18 cellular contexts compared by ENCODE assay signal in genomic region chr1:33254536-33254935, GRCh38. TPM values are rescaled to one million over a fixed set of nuclear protein-coding genes. Genes with fewer than 3 reads are reported as not detected.
DNase-seq lines count a peak whose midpoint lies in the region; ATAC-seq and TF ChIP-seq lines count a peak whose summit lies in the region.
"Had no signal": no experiment of that assay in that cellular context is flagged by ENCODE, and none has a peak within 500 bp of the region (broad histone marks: within the 10 kb centered on the region; RNA-seq: fewer than 3 reads in every experiment).

No MANE protein-coding gene starts in this region.

- intact Hi-C loops in natural killer cell (cut with micrococcal nuclease) (no loop called here), activated B cell treated with CpG ODN at 0.5 μM for 24 hours (cut with micrococcal nuclease) (no loop called here)

- in situ Hi-C loops in GM13976 (cut with MboI; ENCODE audit: low sequenced_read_pairs, unreplicated experiment) = no loop called here

- H3K27ac Mint-ChIP-seq in natural killer cell (no peak overlapping the region), activated B cell treated with CpG ODN at 0.5 μM for 24 hours (no peak overlapping the region), nephron progenitor cell (peak overlapping the region; percentile 40)
- H3K27ac Mint-ChIP-seq in natural killer cell treated with Interleukin-12 subunit alpha and Interleukin-12 subunit beta and Interleukin-15 and Interleukin-18, amount 100 ng/mL, for 72 hours = peak overlapping the region in 1 of 2 donors; percentile 64
- H3K27ac Mint-ChIP-seq: activated T-helper 17 cell treated with anti-CD3 and anti-CD28 coated beads, Interleukin-2, amount 50 U/mL, for 72 hours had no signal

- H3K36me3 Mint-ChIP-seq in natural killer cell = no peaks in the 10 kb centered on the region
- H3K36me3 Mint-ChIP-seq in natural killer cell treated with Interleukin-12 subunit alpha and Interleukin-12 subunit beta and Interleukin-15 and Interleukin-18, amount 100 ng/mL, for 72 hours = no peaks in the 10 kb centered on the region
- H3K36me3 Mint-ChIP-seq in activated B cell treated with CpG ODN at 0.5 μM for 24 hours (ENCODE audit: low read depth) = peaks cover 5% of the 10 kb centered on the region
- no peaks in the 10 kb centered on the region for H3K36me3 Mint-ChIP-seq in nephron progenitor cell (ENCODE audit: low read depth)

- TF ChIP-seq CTCF in natural killer cell (IDR thresholded peaks at IDR 0.05) (no peak), activated B cell treated with CpG ODN at 0.5 μM for 24 hours (IDR thresholded peaks at IDR 0.05) (no peak), nephron progenitor cell (IDR thresholded peaks at IDR 0.05) (no peak), GM13976 (IDR thresholded peaks at IDR 0.05; ENCODE audit: borderline replicate concordance, control extremely low read depth, extremely low read depth, insufficient read depth, missing control alignments) (no peak)

- no peak for ATAC-seq in natural killer cell
- no peak for ATAC-seq in natural killer cell treated with Interleukin-12 subunit alpha and Interleukin-12 subunit beta and Interleukin-15 and Interleukin-18, amount 100 ng/mL, for 72 hours
- no peak for ATAC-seq in activated B cell treated with CpG ODN at 0.5 μM for 24 hours (ENCODE audit: low read depth)
- no peak for ATAC-seq in GM19324 (IDR thresholded peaks at IDR 0.05; ENCODE audit: low FRiP score, unreplicated experiment)
- ATAC-seq: activated T-helper 17 cell treated with anti-CD3 and anti-CD28 coated beads, Interleukin-2, amount 50 U/mL, for 72 hours had no signal

- no peak for DNase-seq in natural killer cell
- DNase-seq in natural killer cell treated with Interleukin-12 subunit alpha and Interleukin-12 subunit beta and Interleukin-15 and Interleukin-18, amount 100 ng/mL, for 72 hours (ENCODE audit: low spot score) = no peak
- DNase-seq in activated B cell treated with CpG ODN at 0.5 μM for 24 hours = no peak
- no peak for DNase-seq in nephron progenitor cell
- no peak for DNase-seq in NCI-H510A treated with DMSO at 0.1 percent for 48 hours (lab: John Stamatoyannopoulos, UW)
- no peak for DNase-seq in GM13976 (ENCODE audit: low spot score)
- DNase-seq: activated CD4-positive, alpha-beta T cell treated with anti-CD3 and anti-CD28 coated beads for 1 hour; brain microvascular endothelial cell; effector CD8-positive, alpha-beta T cell; foreskin keratinocyte; GF-D8; islet precursor cell; KG1; NCI-H1436 treated with DMSO at 0.1 percent for 48 hours; NCI-H69; stimulated activated CD4-positive, alpha-beta T cell treated with anti-CD3 and anti-CD28 coated beads, Interleukin-15, amount 100 ng/mL, for 24 hours had no signal

- CTCF ChIA-PET in activated B cell treated with CpG ODN at 0.5 μM for 24 hours (lab: Charles Lee) = interaction anchor here (1.4 kb wide), 1 partner anchor 41 kb away, joined by 3 read pairs; no protein-coding TSS in a partner anchor

- H3K27me3 Mint-ChIP-seq in natural killer cell (ENCODE audit: low read depth in 2 of 2) = peaks cover under 1 to 5% of the 10 kb centered on the region in 2 donors
- H3K27me3 Mint-ChIP-seq in natural killer cell treated with Interleukin-12 subunit alpha and Interleukin-12 subunit beta and Interleukin-15 and Interleukin-18, amount 100 ng/mL, for 72 hours = peaks cover 14 to 17% of the 10 kb centered on the region in 2 donors
- peaks cover 6% of the 10 kb centered on the region for H3K27me3 Mint-ChIP-seq in activated B cell treated with CpG ODN at 0.5 μM for 24 hours
- H3K27me3 Mint-ChIP-seq in nephron progenitor cell (ENCODE audit: low read depth, poor library complexity) = peaks cover 10% of the 10 kb centered on the region

- H3K9me3 Mint-ChIP-seq in natural killer cell (no peaks in the 10 kb centered on the region), activated B cell treated with CpG ODN at 0.5 μM for 24 hours (no peaks in the 10 kb centered on the region), nephron progenitor cell (peaks cover 5% of the 10 kb centered on the region)
- no peaks in the 10 kb centered on the region for H3K9me3 Mint-ChIP-seq in natural killer cell treated with Interleukin-12 subunit alpha and Interleukin-12 subunit beta and Interleukin-15 and Interleukin-18, amount 100 ng/mL, for 72 hours
- H3K9me3 Mint-ChIP-seq: activated T-helper 17 cell treated with anti-CD3 and anti-CD28 coated beads, Interleukin-2, amount 50 U/mL, for 72 hours had no signal

- H3K4me1 Mint-ChIP-seq in natural killer cell (peaks cover 23 to 29% of the 10 kb centered on the region in 2 donors), activated B cell treated with CpG ODN at 0.5 μM for 24 hours (peaks cover 30% of the 10 kb centered on the region), nephron progenitor cell (peaks cover 42% of the 10 kb centered on the region)
- H3K4me1 Mint-ChIP-seq in natural killer cell treated with Interleukin-12 subunit alpha and Interleukin-12 subunit beta and Interleukin-15 and Interleukin-18, amount 100 ng/mL, for 72 hours (ENCODE audit: low read depth in 2 of 2) = peaks cover 7 to 10% of the 10 kb centered on the region in 2 donors

- peak overlapping the region; percentile 47 for H3K4me3 Mint-ChIP-seq in natural killer cell
- H3K4me3 Mint-ChIP-seq in natural killer cell treated with Interleukin-12 subunit alpha and Interleukin-12 subunit beta and Interleukin-15 and Interleukin-18, amount 100 ng/mL, for 72 hours = no peak overlapping the region
- peak overlapping the region; percentile 49 for H3K4me3 Mint-ChIP-seq in activated B cell treated with CpG ODN at 0.5 μM for 24 hours
- H3K4me3 Mint-ChIP-seq in nephron progenitor cell = peak overlapping the region; percentile 35

- POLR2A ChIA-PET in activated B cell treated with CpG ODN at 0.5 μM for 24 hours (lab: Charles Lee) = interaction anchor here (1.2 kb wide), 1 partner anchor 127 kb away, joined by 8 read pairs; no protein-coding TSS in a partner anchor

RNA-seq across cellular contexts. Expression of gene ZNF362, which starts 1.8 kb away (rescaled TPM):
- total RNA-seq in natural killer cell (10 to 100 TPM; 34.7 to 39.1 (median 38.3) TPM), activated B cell treated with CpG ODN at 0.5 μM for 24 hours (14.1 and 17.7 TPM in 2 replicates)
- total RNA-seq in natural killer cell treated with Interleukin-12 subunit alpha and Interleukin-12 subunit beta and Interleukin-15 and Interleukin-18, amount 100 ng/mL, for 72 hours = 1 to 10 TPM; 6.7 to 7.5 TPM
